18 cellular contexts compared by ENCODE assay signal in genomic region chr12:93733928-93734327, GRCh38.
"Had no signal": no experiment of that assay in that cellular context is flagged by ENCODE, and none has a peak within 500 bp of the region (broad histone marks: within the 10 kb centered on the region; RNA-seq: fewer than 3 reads in every experiment).

No MANE protein-coding gene starts in this region.

- H3K9me3 ChIP-seq: SJSA1 had no signal

- H3K4me3 ChIP-seq: SJSA1, SK-N-MC had no signal

- H3K27ac Mint-ChIP-seq: IgD-negative memory B cell had no signal

- H3K36me3 ChIP-seq: SJSA1 had no signal

- H3K27me3 Mint-ChIP-seq: IgD-negative memory B cell had no signal

- FAIRE-seq: HTR-8/SVneo, RCC 7860 had no signal

- H3K27ac ChIP-seq: HL-60, SJSA1, SK-N-MC had no signal

- H3K27me3 ChIP-seq: SJSA1 had no signal

- H3K4me3 Mint-ChIP-seq: IgD-negative memory B cell had no signal

- H3K4me1 ChIP-seq: SJSA1 had no signal

- DNase-seq: NCI-H1048, NCI-H1105, NCI-H1417, NCI-H1436 treated with DMSO at 0.1 percent for 48 hours, NCI-H187 treated with DMSO at 0.1 percent for 48 hours, NCI-H2029 treated with DMSO at 0.1 percent for 48 hours, NCI-H2107, NCI-H2227 treated with DMSO at 0.1 percent for 48 hours, NCI-H526 treated with DMSO at 0.1 percent for 48 hours, NCI-H774, RPMI8226, SIG-M5 had no signal

- H3K9me3 Mint-ChIP-seq: IgD-negative memory B cell had no signal
